In genomic region chr12:121562484-121562883, GRCh38 we compare ENCODE assay signal across 22 cellular contexts.
"Had no signal": no experiment of that assay in that cellular context is flagged by ENCODE, and none has a peak within 500 bp of the region (broad histone marks: within the 10 kb centered on the region; RNA-seq: fewer than 3 reads in every experiment).

No MANE protein-coding gene starts in this region.

- H3K4me1 ChIP-seq: body of pancreas, lower lobe of right lung had no signal

- H3K4me3 ChIP-seq: body of pancreas, cardiac muscle cell, lower lobe of right lung, transverse colon had no signal

- H3K36me3 ChIP-seq: cardiac muscle cell, lower lobe of right lung had no signal

- H3K27me3 Mint-ChIP-seq: activated CD4-positive, alpha-beta T cell treated with anti-CD3 and anti-CD28 coated beads, Interleukin-2, amount 10 ng/mL, durations not matched to agents 24 days and 14 days; activated CD8-positive, alpha-beta memory T cell treated with anti-CD3 and anti-CD28 coated beads, Interleukin-2, amount 10 ng/mL, durations not matched to agents 7 days and 5 days; activated CD8-positive, alpha-beta T cell treated with anti-CD3 and anti-CD28 coated beads for 36 hours; activated naive CD8-positive, alpha-beta T cell treated with anti-CD3 and anti-CD28 coated beads, Interleukin-2, amount 50 U/mL, for 24 hours; naive thymus-derived CD4-positive, alpha-beta T cell had no signal

- DNase-seq: activated CD4-positive, alpha-beta T cell treated with anti-CD3 and anti-CD28 coated beads, Interleukin-2, amount 10 ng/mL, durations not matched to agents 24 days and 14 days; activated CD8-positive, alpha-beta memory T cell treated with anti-CD3 and anti-CD28 coated beads, Interleukin-2, amount 10 ng/mL, durations not matched to agents 7 days and 5 days; activated CD8-positive, alpha-beta T cell treated with anti-CD3 and anti-CD28 coated beads for 36 hours; activated gamma-delta T cell; activated naive CD4-positive, alpha-beta T cell treated with anti-CD3 and anti-CD28 coated beads, Interleukin-2, amount 50 U/mL, for 16 hours; activated naive CD8-positive, alpha-beta T cell treated with anti-CD3 and anti-CD28 coated beads, Interleukin-2, amount 50 U/mL, for 24 hours; activated T-cell treated with anti-CD3 and anti-CD28 coated beads for 4 hours; body of pancreas; cortex of kidney; erythroblast; foreskin fibroblast; kidney; lower lobe of right lung; naive thymus-derived CD4-positive, alpha-beta T cell; occipital lobe; small intestine; stimulated activated CD4-positive, alpha-beta T cell treated with anti-CD3 and anti-CD28 coated beads, Interleukin-2, amount 100 ng/mL, for 24 hours; transverse colon had no signal

- H3K9me3 ChIP-seq: body of pancreas, lower lobe of right lung, transverse colon had no signal

- H3K27ac ChIP-seq: body of pancreas, cardiac muscle cell, lower lobe of right lung, transverse colon had no signal

- H3K4me3 Mint-ChIP-seq: activated CD4-positive, alpha-beta T cell treated with anti-CD3 and anti-CD28 coated beads, Interleukin-2, amount 10 ng/mL, durations not matched to agents 24 days and 14 days; activated CD8-positive, alpha-beta memory T cell treated with anti-CD3 and anti-CD28 coated beads, Interleukin-2, amount 10 ng/mL, durations not matched to agents 7 days and 5 days; activated CD8-positive, alpha-beta T cell treated with anti-CD3 and anti-CD28 coated beads for 36 hours; activated naive CD8-positive, alpha-beta T cell treated with anti-CD3 and anti-CD28 coated beads, Interleukin-2, amount 50 U/mL, for 24 hours; naive thymus-derived CD4-positive, alpha-beta T cell; neural crest cell; stimulated activated effector memory CD8-positive, alpha-beta T cell treated with anti-CD3 and anti-CD28 coated beads, Interleukin-12 subunit alpha, Interleukin-12 subunit beta, amount 100 ng/mL, for 72 hours had no signal

- H3K27me3 ChIP-seq: body of pancreas, cardiac muscle cell, transverse colon had no signal

- H3K27ac Mint-ChIP-seq: activated CD4-positive, alpha-beta T cell treated with anti-CD3 and anti-CD28 coated beads, Interleukin-2, amount 10 ng/mL, durations not matched to agents 24 days and 14 days; activated CD8-positive, alpha-beta memory T cell treated with anti-CD3 and anti-CD28 coated beads, Interleukin-2, amount 10 ng/mL, durations not matched to agents 7 days and 5 days; activated CD8-positive, alpha-beta T cell treated with anti-CD3 and anti-CD28 coated beads for 36 hours; activated naive CD8-positive, alpha-beta T cell treated with anti-CD3 and anti-CD28 coated beads, Interleukin-2, amount 50 U/mL, for 24 hours; stimulated activated effector memory CD8-positive, alpha-beta T cell treated with anti-CD3 and anti-CD28 coated beads, Interleukin-12 subunit alpha, Interleukin-12 subunit beta, amount 100 ng/mL, for 72 hours had no signal

- ATAC-seq: activated CD8-positive, alpha-beta memory T cell treated with anti-CD3 and anti-CD28 coated beads, Interleukin-2, amount 10 ng/mL, durations not matched to agents 7 days and 5 days; activated CD8-positive, alpha-beta T cell treated with anti-CD3 and anti-CD28 coated beads for 36 hours; activated naive CD8-positive, alpha-beta T cell treated with anti-CD3 and anti-CD28 coated beads, Interleukin-2, amount 50 U/mL, for 24 hours; body of pancreas; lower lobe of right lung; naive thymus-derived CD4-positive, alpha-beta T cell; sciatic nerve; stimulated activated effector memory CD8-positive, alpha-beta T cell treated with anti-CD3 and anti-CD28 coated beads, Interleukin-12 subunit alpha, Interleukin-12 subunit beta, amount 100 ng/mL, for 72 hours had no signal

- H3K9me3 Mint-ChIP-seq: activated CD4-positive, alpha-beta T cell treated with anti-CD3 and anti-CD28 coated beads, Interleukin-2, amount 10 ng/mL, durations not matched to agents 24 days and 14 days; activated CD8-positive, alpha-beta T cell treated with anti-CD3 and anti-CD28 coated beads for 36 hours; activated naive CD8-positive, alpha-beta T cell treated with anti-CD3 and anti-CD28 coated beads, Interleukin-2, amount 50 U/mL, for 24 hours; naive thymus-derived CD4-positive, alpha-beta T cell; neural crest cell; stimulated activated effector memory CD8-positive, alpha-beta T cell treated with anti-CD3 and anti-CD28 coated beads, Interleukin-12 subunit alpha, Interleukin-12 subunit beta, amount 100 ng/mL, for 72 hours had no signal
